Comparison of ENCODE assay signal across 28 cellular contexts in the genomic region with DNA sequence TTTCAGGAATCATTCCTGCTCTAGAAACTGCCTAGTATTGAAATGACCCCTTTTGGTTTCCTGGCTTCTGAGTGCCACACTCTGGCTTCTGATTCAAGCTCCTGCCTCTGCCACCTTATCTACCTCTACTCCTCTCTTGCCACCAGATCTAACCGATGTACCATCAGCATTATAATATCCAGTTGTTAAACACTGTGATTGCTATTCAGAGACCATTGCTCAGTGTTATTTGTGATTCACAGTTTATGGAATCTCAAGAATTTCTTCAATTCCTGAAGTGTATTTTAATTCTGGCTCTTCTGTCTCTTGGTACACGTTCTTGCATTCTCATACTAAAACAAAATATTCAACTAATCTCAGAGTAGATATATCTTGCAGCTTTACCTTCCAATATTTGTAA.
DNase-seq lines count a peak whose midpoint lies in the region; ATAC-seq, FAIRE-seq and TF ChIP-seq lines count a peak whose summit lies in the region.
"Had no signal": no experiment of that assay in that cellular context is flagged by ENCODE, and none has a peak within 500 bp of the region (broad histone marks: within the 10 kb centered on the region; RNA-seq: fewer than 3 reads in every experiment).

No MANE protein-coding gene starts in this region.

- H3K27me3 Mint-ChIP-seq in astrocyte (ENCODE audit: low read depth, unreplicated experiment) (no peaks in the 10 kb centered on the region), T-cell (peaks cover 2 to 4% of the 10 kb centered on the region in 2 donors), Calu3 (ENCODE audit: unreplicated experiment) (no peaks in the 10 kb centered on the region)
- H3K27me3 Mint-ChIP-seq: activated naive CD8-positive, alpha-beta T cell treated with anti-CD3 and anti-CD28 coated beads, Interleukin-2, amount 10 ng/mL, durations not matched to agents 7 days and 5 days; effector memory CD8-positive, alpha-beta T cell had no signal

- CTCF ChIA-PET in IMR-90 (lab: Yijun Ruan, JAX) (interaction anchor here (1.1 kb wide), 1 partner anchor 10 kb away, joined by 3 read pairs; no protein-coding TSS in a partner anchor), T-cell (lab: Charles Lee) (no interaction called here), Calu3 (lab: Charles Lee) (no interaction called here)

- POLR2A ChIA-PET in IMR-90 (lab: Charles Lee; ENCODE audit: unreplicated experiment) (no interaction called here), T-cell (lab: Charles Lee) (no interaction called here)

- H2BK120ac ChIP-seq in IMR-90 (ENCODE audit: low read depth, low read length) (no peak overlapping the region), neuronal stem cell (ENCODE audit: low read depth, low read length) (no peak overlapping the region)

- no peaks in the 10 kb centered on the region for H3K79me1 ChIP-seq in IMR-90 (ENCODE audit: low read depth in 1 of 2, low read length in 2 of 2)
- no peaks in the 10 kb centered on the region for H3K79me1 ChIP-seq in neuronal stem cell (ENCODE audit: low read depth, low read length)

- H3K9me3 Mint-ChIP-seq in astrocyte (ENCODE audit: unreplicated experiment) (peaks cover 2% of the 10 kb centered on the region), T-cell (peaks cover 5 to 9% (median 8%) of the 10 kb centered on the region in 3 donors), Calu3 (ENCODE audit: low read depth, unreplicated experiment) (no peaks in the 10 kb centered on the region)
- H3K9me3 Mint-ChIP-seq: activated T-helper 2 cell treated with anti-CD3 and anti-CD28 coated beads, Interferon-gamma antibody, Interleukin-2, Interleukin-4, amounts not matched to agents 10 μg/mL and 5 μg/mL and 100 μg/mL, durations not matched to agents 14 hours and 24 hours and 36 hours had no signal

- H3K4me1 ChIP-seq in IMR-90 (ENCODE audit: control insufficient read depth, insufficient read depth, low read length) (no peaks in the 10 kb centered on the region), astrocyte (ENCODE audit: insufficient read depth, low read length) (peaks cover 13% of the 10 kb centered on the region), neuronal stem cell (ENCODE audit: control insufficient read depth in 2 of 2, insufficient read depth in 1 of 2, low read depth in 1 of 2, low read length in 2 of 2) (peaks cover 0 to 3% of the 10 kb centered on the region in 2 donors)
- H3K4me1 ChIP-seq: A549; BLaER1 treated with 17β-estradiol and CSF1 and Interleukin-3, amounts not matched to agents 10 nM and 100 nM; esophagus muscularis mucosa; stomach; tibial nerve had no signal

- no peak for TF ChIP-seq POLR2A in IMR-90 (IDR thresholded peaks at IDR 0.05; ENCODE audit: low read depth, low read length)

- no peak overlapping the region for H2AK9ac ChIP-seq in IMR-90 (replicated peaks; ENCODE audit: low read depth, low read length, poor library complexity)

- H3K14ac ChIP-seq in IMR-90 (replicated peaks; ENCODE audit: low read depth, low read length) (no peak overlapping the region), neuronal stem cell (ENCODE audit: low read length) (no peak overlapping the region)

- H3K27me3 ChIP-seq in IMR-90 (ENCODE audit: control insufficient read depth, insufficient read depth, low read length), result no peaks in the 10 kb centered on the region
- no peaks in the 10 kb centered on the region for H3K27me3 ChIP-seq in astrocyte (ENCODE audit: insufficient read depth, low read length)
- no peaks in the 10 kb centered on the region for H3K27me3 ChIP-seq in neuronal stem cell (ENCODE audit: control insufficient read depth in 3 of 3, insufficient read depth in 3 of 3, low read depth in 1 of 3, low read length in 3 of 3)
- H3K27me3 ChIP-seq: BLaER1 treated with 17β-estradiol and CSF1 and Interleukin-3, amounts not matched to agents 10 nM and 100 nM; brain microvascular endothelial cell; esophagus muscularis mucosa; gastroesophageal sphincter; stomach; tibial nerve had no signal

- H3K4me3 ChIP-seq in IMR-90 (ENCODE audit: insufficient read depth, low read depth, low read length) (no peak overlapping the region), astrocyte (ENCODE audit: insufficient read depth, low read depth, low read length) (no peak overlapping the region), neuronal stem cell (ENCODE audit: low read length in 2 of 2) (no peak overlapping the region)
- H3K4me3 ChIP-seq: A549; BLaER1 treated with 17β-estradiol and CSF1 and Interleukin-3, amounts not matched to agents 10 nM and 100 nM; esophagus muscularis mucosa; gastroesophageal sphincter; lung; stomach; tibial nerve had no signal

- H2BK20ac ChIP-seq in IMR-90 (ENCODE audit: low read depth, low read length), result no peak overlapping the region

- H3K36me3 Mint-ChIP-seq in astrocyte (ENCODE audit: low read depth, unreplicated experiment), result peaks cover 2% of the 10 kb centered on the region
- H3K36me3 Mint-ChIP-seq in T-cell, result no peaks in the 10 kb centered on the region
- H3K36me3 Mint-ChIP-seq in Calu3 (ENCODE audit: insufficient read depth, unreplicated experiment), result no peaks in the 10 kb centered on the region
- H3K36me3 Mint-ChIP-seq: activated naive CD8-positive, alpha-beta T cell treated with anti-CD3 and anti-CD28 coated beads, Interleukin-2, amount 10 ng/mL, durations not matched to agents 7 days and 5 days had no signal

- dilution Hi-C loops in IMR-90 (cut with HindIII; ENCODE audit: low sequenced_read_pairs, unreplicated experiment), result no loop called here

- intact Hi-C loops in IMR-90 (cut with micrococcal nuclease) (no loop called here), Calu3 (cut with micrococcal nuclease; ENCODE audit: unreplicated experiment) (no loop called here)

- H2BK12ac ChIP-seq in neuronal stem cell (ENCODE audit: low read length), result no peak overlapping the region

- H3K27ac Mint-ChIP-seq in astrocyte (ENCODE audit: unreplicated experiment), result peak overlapping the region; percentile 89
- no peak overlapping the region for H3K27ac Mint-ChIP-seq in T-cell
- H3K27ac Mint-ChIP-seq in Calu3 (ENCODE audit: unreplicated experiment), result no peak overlapping the region
- H3K27ac Mint-ChIP-seq: activated naive CD8-positive, alpha-beta T cell treated with anti-CD3 and anti-CD28 coated beads, Interleukin-2, amount 10 ng/mL, durations not matched to agents 7 days and 5 days; activated T-helper 2 cell treated with anti-CD3 and anti-CD28 coated beads, Interferon-gamma antibody, Interleukin-2, Interleukin-4, amounts not matched to agents 10 μg/mL and 5 μg/mL and 100 μg/mL, durations not matched to agents 14 hours and 24 hours and 36 hours; effector memory CD8-positive, alpha-beta T cell had no signal

- no peak overlapping the region for H4K8ac ChIP-seq in IMR-90 (ENCODE audit: low read depth in 2 of 2, low read length in 2 of 2)
- no peak overlapping the region for H4K8ac ChIP-seq in neuronal stem cell (ENCODE audit: low read depth, low read length)

- H2AK5ac ChIP-seq in IMR-90 (ENCODE audit: low read depth, low read length) (no peak overlapping the region), neuronal stem cell (ENCODE audit: low read depth, low read length) (no peak overlapping the region)

- H3K23ac ChIP-seq in IMR-90 (ENCODE audit: low read depth, low read length), result no peak overlapping the region
- H3K23ac ChIP-seq in neuronal stem cell (ENCODE audit: low read depth, low read length, poor library complexity), result no peak overlapping the region

- no peak for TF ChIP-seq CTCF in IMR-90 (conservative IDR thresholded peaks at IDR 0.05; ENCODE audit: low read depth, low read length)
- TF ChIP-seq CTCF in astrocyte (IDR thresholded peaks at IDR 0.05; ENCODE audit: insufficient read depth, low read depth, low read length), result no peak
- no peak for TF ChIP-seq CTCF in Calu3 (IDR thresholded peaks at IDR 0.05; ENCODE audit: unreplicated experiment)

- no peak overlapping the region for H4K91ac ChIP-seq in IMR-90 (ENCODE audit: insufficient read depth, low read depth, low read length)
- H4K91ac ChIP-seq in neuronal stem cell (ENCODE audit: low read depth, low read length, poor library complexity), result no peak overlapping the region

- no peak overlapping the region for H2BK5ac ChIP-seq in IMR-90 (ENCODE audit: low read depth, low read length, poor library complexity, severe bottlenecking)
- no peak overlapping the region for H2BK5ac ChIP-seq in neuronal stem cell (ENCODE audit: low read length)

- no peaks in the 10 kb centered on the region for H3K9me1 ChIP-seq in IMR-90 (ENCODE audit: insufficient read depth, low read length)

- peak; percentile 24 for DNase-seq in AG08395 (ENCODE audit: low spot score)
- DNase-seq in IMR-90, result peak; percentile 3
- peak; percentile 20 for DNase-seq in astrocyte (ENCODE audit: low read depth)
- peak; percentile 49 for DNase-seq in myocyte (ENCODE audit: low read depth)
- no peak for DNase-seq in T-cell
- no peak for DNase-seq in neuronal stem cell (ENCODE audit: low spot score)
- DNase-seq in activated CD8-positive, alpha-beta memory T cell treated with anti-CD3 and anti-CD28 coated beads, Interleukin-2, amount 50 U/mL, for 48 hours, result no peak
- DNase-seq in Calu3, result no peak
- DNase-seq: activated CD4-positive, alpha-beta T cell treated with anti-CD3 and anti-CD28 coated beads, Interleukin-2, amount 50 U/mL, for 4 hours; activated CD8-positive, alpha-beta memory T cell treated with anti-CD3 and anti-CD28 coated beads, Interleukin-2, amount 50 U/mL, for 4 hours; activated naive CD8-positive, alpha-beta T cell treated with anti-CD3 and anti-CD28 coated beads, Interleukin-2, amount 10 ng/mL, durations not matched to agents 7 days and 5 days; brain microvascular endothelial cell; effector memory CD8-positive, alpha-beta T cell; kidney; NCI-H1105 treated with DMSO at 0.1 percent for 48 hours; NCI-H2029 treated with DMSO at 0.1 percent for 48 hours; stimulated activated CD4-positive, alpha-beta T cell treated with anti-CD3 and anti-CD28 coated beads, Interleukin-12 subunit alpha, Interleukin-12 subunit beta, amount 100 ng/mL, for 4 hours; stomach had no signal

- no peak overlapping the region for H4K5ac ChIP-seq in IMR-90 (ENCODE audit: low read depth, low read length)

- no peak overlapping the region for H3K18ac ChIP-seq in IMR-90 (ENCODE audit: low read depth, low read length)
- H3K18ac ChIP-seq in neuronal stem cell (ENCODE audit: low read length), result no peak overlapping the region

- in situ Hi-C loops in IMR-90 (cut with MboI; ENCODE audit: low sequenced_read_pairs), result no loop called here

- no peak overlapping the region for H3K9ac ChIP-seq in IMR-90 (ENCODE audit: low read depth, low read length)
- no peak overlapping the region for H3K9ac ChIP-seq in astrocyte (ENCODE audit: low read length)
- no peak overlapping the region for H3K9ac ChIP-seq in neuronal stem cell (ENCODE audit: low read depth, low read length, poor library complexity)
- H3K9ac ChIP-seq: BLaER1 treated with 17β-estradiol and CSF1 and Interleukin-3, amounts not matched to agents 10 nM and 100 nM had no signal

- no peak overlapping the region for H3K4ac ChIP-seq in IMR-90 (ENCODE audit: low read depth, low read length)
- no peak overlapping the region for H3K4ac ChIP-seq in neuronal stem cell (ENCODE audit: low read length)

- BruUV-seq in IMR-90 (replicated peaks; lab: Mats Ljungman, UMichigan), result no TSS peak
- BruUV-seq in Calu3 (replicated peaks; lab: Mats Ljungman, UMichigan), result no TSS peak

- no peaks in the 10 kb centered on the region for H3K79me2 ChIP-seq in astrocyte (ENCODE audit: insufficient read depth, low read length)

- no peak overlapping the region for H2BK15ac ChIP-seq in IMR-90 (ENCODE audit: low read depth, low read length)
- H2BK15ac ChIP-seq in neuronal stem cell (ENCODE audit: low read length), result no peak overlapping the region

- H3K4me3 Mint-ChIP-seq in astrocyte (ENCODE audit: unreplicated experiment), result no peak overlapping the region
- no peak overlapping the region for H3K4me3 Mint-ChIP-seq in T-cell
- no peak overlapping the region for H3K4me3 Mint-ChIP-seq in Calu3 (ENCODE audit: low read depth, unreplicated experiment)
- H3K4me3 Mint-ChIP-seq: activated naive CD8-positive, alpha-beta T cell treated with anti-CD3 and anti-CD28 coated beads, Interleukin-2, amount 10 ng/mL, durations not matched to agents 7 days and 5 days; effector memory CD8-positive, alpha-beta T cell had no signal

- TF ChIP-seq RAD21 in IMR-90 (IDR thresholded peaks at IDR 0.05; ENCODE audit: low read length), result no peak

- no peaks in the 10 kb centered on the region for H3K9me3 ChIP-seq in IMR-90 (ENCODE audit: control insufficient read depth, insufficient read depth, low read length)
- no peaks in the 10 kb centered on the region for H3K9me3 ChIP-seq in astrocyte (ENCODE audit: insufficient read depth, low read depth, low read length)
- H3K9me3 ChIP-seq in neuronal stem cell (replicated peaks in 1 of 2; ENCODE audit: control insufficient read depth in 2 of 2, insufficient read depth in 1 of 2, low read depth in 1 of 2, low read length in 2 of 2), result no peaks in the 10 kb centered on the region
- H3K9me3 ChIP-seq: A549; BLaER1 treated with 17β-estradiol and CSF1 and Interleukin-3, amounts not matched to agents 10 nM and 100 nM had no signal

- H3K36me3 ChIP-seq in IMR-90 (ENCODE audit: control insufficient read depth, insufficient read depth, low read length), result no peaks in the 10 kb centered on the region
- no peaks in the 10 kb centered on the region for H3K36me3 ChIP-seq in astrocyte (ENCODE audit: insufficient read depth, low read length)
- H3K36me3 ChIP-seq in neuronal stem cell (replicated peaks in 1 of 2; ENCODE audit: control insufficient read depth in 2 of 2, insufficient read depth in 2 of 2, low read length in 2 of 2), result no peaks in the 10 kb centered on the region
- H3K36me3 ChIP-seq: BLaER1 treated with 17β-estradiol and CSF1 and Interleukin-3, amounts not matched to agents 10 nM and 100 nM; brain microvascular endothelial cell; esophagus muscularis mucosa; gastroesophageal sphincter; tibial nerve had no signal

- WGBS in IMR-90 (ENCODE audit: extremely low coverage in 2 of 2, insufficient read length in 1 of 2), 2 experiments, result no CpG with 5 or more reads among the region's 2 CpGs
- WGBS in neuronal stem cell (ENCODE audit: extremely low coverage in 2 of 2, insufficient read length in 2 of 2, insufficient replicate concordance in 1 of 2), 2 donors, result no CpG with 5 or more reads among the region's 2 CpGs

- H3K27ac ChIP-seq in IMR-90 (ENCODE audit: insufficient read depth, low read length), result no peak overlapping the region
- H3K27ac ChIP-seq in astrocyte (ENCODE audit: low read depth, low read length), result no peak overlapping the region
- no peak overlapping the region for H3K27ac ChIP-seq in neuronal stem cell (replicated peaks; ENCODE audit: low read length)
- H3K27ac ChIP-seq: A549; BLaER1 treated with 17β-estradiol and CSF1 and Interleukin-3, amounts not matched to agents 10 nM and 100 nM; brain microvascular endothelial cell; esophagus muscularis mucosa; gastroesophageal sphincter; stomach; tibial nerve had no signal

- no peaks in the 10 kb centered on the region for H4K20me1 ChIP-seq in IMR-90 (ENCODE audit: insufficient read depth, low read length)
- no peaks in the 10 kb centered on the region for H4K20me1 ChIP-seq in astrocyte (ENCODE audit: insufficient read depth, low read length)
- H4K20me1 ChIP-seq: BLaER1 treated with 17β-estradiol and CSF1 and Interleukin-3, amounts not matched to agents 10 nM and 100 nM had no signal

- no peak overlapping the region for H3K4me2 ChIP-seq in IMR-90 (ENCODE audit: low read depth, low read length)
- H3K4me2 ChIP-seq in astrocyte (ENCODE audit: low read length), result peak overlapping the region; percentile 59
- H3K4me2 ChIP-seq in neuronal stem cell (ENCODE audit: insufficient read depth, low read length, poor library complexity, severe bottlenecking), result no peak overlapping the region
- H3K4me2 ChIP-seq: A549; BLaER1 treated with 17β-estradiol and CSF1 and Interleukin-3, amounts not matched to agents 10 nM and 100 nM had no signal

- H2AFZ ChIP-seq in IMR-90 (replicated peaks; ENCODE audit: low read length, poor library complexity) (no peak overlapping the region), astrocyte (ENCODE audit: low read depth, low read length) (no peak overlapping the region), neuronal stem cell (ENCODE audit: low read length) (no peak overlapping the region)

- no peak overlapping the region for H3K56ac ChIP-seq in IMR-90 (ENCODE audit: extremely low read depth, insufficient read depth, low read length)

- H3K4me1 Mint-ChIP-seq in astrocyte (ENCODE audit: low read depth, unreplicated experiment) (peaks cover 40% of the 10 kb centered on the region), T-cell (no peaks in the 10 kb centered on the region), Calu3 (ENCODE audit: low read depth, unreplicated experiment) (no peaks in the 10 kb centered on the region)
- H3K4me1 Mint-ChIP-seq: activated naive CD8-positive, alpha-beta T cell treated with anti-CD3 and anti-CD28 coated beads, Interleukin-2, amount 10 ng/mL, durations not matched to agents 7 days and 5 days had no signal

- ATAC-seq in IMR-90 (ENCODE audit: low read depth) (no peak), T-cell (replicated peaks in 1 of 4) (no peak)
- ATAC-seq: A549; effector memory CD8-positive, alpha-beta T cell; gastroesophageal sphincter; HCT116; SK-N-SH treated with all-trans-retinoic acid at 6 μM for 48 hours had no signal

- FAIRE-seq in astrocyte (lab: Jason Lieb, UNC), result peak; percentile 73
- FAIRE-seq: A549, colon, kidney had no signal

Comparison
In these comparisons a context has a peak if more than half of its experiments do, and no peak if none do; other contexts are left out.
1. DNase-seq: peak in AG08395 (single experiment), IMR-90 (single experiment), astrocyte (single experiment) and myocyte (single experiment); none in T-cell (0 of 34), neuronal stem cell (single experiment), activated CD8-positive, alpha-beta memory T cell treated with anti-CD3 and anti-CD28 coated beads, Interleukin-2, amount 50 U/mL, for 48 hours (single experiment) and Calu3 (single experiment).